In genomic region chr1:66333463-66334232, GRCh38 we compare ENCODE assay signal across 8 cellular contexts.
DNase-seq lines count a peak whose midpoint lies in the region; ATAC-seq and TF ChIP-seq lines count a peak whose summit lies in the region.

No MANE protein-coding gene starts in this region.

- no peak overlapping the region for H4K8ac ChIP-seq in mesendoderm (ENCODE audit: low read depth, low read length)

- no peaks in the 10 kb centered on the region for H3K79me2 ChIP-seq in mammary epithelial cell (ENCODE audit: insufficient read depth, low read length)
- peaks cover 23% of the 10 kb centered on the region for H3K79me2 ChIP-seq in mesendoderm (ENCODE audit: control insufficient read depth, insufficient read depth, low read length)

- peaks cover 38% of the 10 kb centered on the region for H3K4me1 Mint-ChIP-seq in MCF 10A (ENCODE audit: insufficient read depth, unreplicated experiment)

- no peaks in the 10 kb centered on the region for H3K36me3 ChIP-seq in mammary epithelial cell (ENCODE audit: insufficient read depth, low read length)
- H3K36me3 ChIP-seq in ascending aorta: no peaks in the 10 kb centered on the region
- no peaks in the 10 kb centered on the region for H3K36me3 ChIP-seq in mesendoderm (ENCODE audit: control insufficient read depth, insufficient read depth, low read length)
- H3K36me3 ChIP-seq in vagina: no peaks in the 10 kb centered on the region

- H3K4me3 Mint-ChIP-seq in MCF 10A (ENCODE audit: unreplicated experiment): peak overlapping the region; percentile 79

- H3K23ac ChIP-seq in mesendoderm (ENCODE audit: low read length): peak overlapping the region; percentile 81

- H4K20me1 ChIP-seq in mammary epithelial cell (ENCODE audit: insufficient read depth, low read length): no peaks in the 10 kb centered on the region

- DNase-seq in MCF 10A (ENCODE audit: unreplicated experiment) (no peak), mammary epithelial cell (no peak), ascending aorta (ENCODE audit: low spot score in 2 of 2) (no peak), mesendoderm (peak; percentile 58), vagina (ENCODE audit: extremely low spot score in 2 of 2) (no peak), NCI-H526 treated with DMSO at 0.1 percent for 48 hours (lab: John Stamatoyannopoulos, UW) (no peak), iPS-NIHi7 (ENCODE audit: extremely low spot score) (no peak)

- H3K4me1 ChIP-seq in mammary epithelial cell (ENCODE audit: insufficient read depth, low read length) (peaks cover 14% of the 10 kb centered on the region), ascending aorta (peaks cover 0 to 23% of the 10 kb centered on the region in 2 donors), mesendoderm (ENCODE audit: control insufficient read depth, low read depth, low read length) (peaks cover 14% of the 10 kb centered on the region), vagina (peaks cover 16% of the 10 kb centered on the region)

- H3K9me3 ChIP-seq in mammary epithelial cell (replicated peaks; ENCODE audit: insufficient read depth, low read length): no peaks in the 10 kb centered on the region
- no peaks in the 10 kb centered on the region for H3K9me3 ChIP-seq in ascending aorta
- no peaks in the 10 kb centered on the region for H3K9me3 ChIP-seq in vagina

- no peak for ATAC-seq in HG02678 (IDR thresholded peaks at IDR 0.05; ENCODE audit: unreplicated experiment)

- in situ Hi-C loops in mammary epithelial cell (cut with MboI; ENCODE audit: low sequenced_read_pairs in 2 of 2): no loop called here

- H3K27me3 Mint-ChIP-seq in MCF 10A (ENCODE audit: insufficient read depth, unreplicated experiment): no peaks in the 10 kb centered on the region

- peak overlapping the region; percentile 92 for H3K56ac ChIP-seq in mesendoderm (ENCODE audit: low read length)

- intact Hi-C loops in MCF 10A (cut with micrococcal nuclease) (loop anchor here (2.0 kb wide), 1 partner anchor 103 kb away; no protein-coding TSS in a partner anchor), mammary epithelial cell (cut with micrococcal nuclease) (no loop called here), ascending aorta (cut with DNase I) (loop anchor here (1.0 to 5.0 kb wide), 2 partner anchors 63 to 114 kb away; no protein-coding TSS in a partner anchor), vagina (cut with DNase I) (loop anchor here (2.0 kb wide), 1 partner anchor 63 kb away; no protein-coding TSS in a partner anchor)

- H3K4ac ChIP-seq in mesendoderm (ENCODE audit: low read depth, low read length): no peak overlapping the region

- 54% methylated on average over 4 of the region's 4 CpGs for WGBS in mammary epithelial cell (ENCODE audit: low coverage, missing lambda C conversion rate)
- no CpG with 5 or more reads among the region's 4 CpGs for WGBS in mesendoderm (ENCODE audit: extremely low coverage, insufficient coverage, low lambda C conversion rate)

- H3K18ac ChIP-seq in mesendoderm (ENCODE audit: low read length): peak overlapping the region; percentile 28

- H3K79me1 ChIP-seq in mesendoderm (ENCODE audit: low read length): peaks cover 5% of the 10 kb centered on the region

- no peak overlapping the region for H3K4me2 ChIP-seq in mammary epithelial cell (ENCODE audit: insufficient read depth, low read depth, low read length)
- H3K4me2 ChIP-seq in mesendoderm (ENCODE audit: low read length): peak overlapping the region; percentile 59

- no peak for TF ChIP-seq CTCF in MCF 10A (IDR thresholded peaks at IDR 0.05; ENCODE audit: unreplicated experiment)
- no peak for TF ChIP-seq CTCF in mammary epithelial cell (conservative IDR thresholded peaks at IDR 0.05 in 1 of 2, IDR thresholded peaks at IDR 0.05 in 1 of 2; ENCODE audit: extremely low read depth in 1 of 2, insufficient read depth in 1 of 2, low read depth in 1 of 2, low read length in 2 of 2)
- TF ChIP-seq CTCF in ascending aorta (IDR thresholded peaks at IDR 0.05): no peak
- TF ChIP-seq CTCF in vagina (IDR thresholded peaks at IDR 0.05): no peak

- no peak overlapping the region for H2BK120ac ChIP-seq in mesendoderm (ENCODE audit: low read depth, low read length)

- no peaks in the 10 kb centered on the region for H3K9me3 Mint-ChIP-seq in MCF 10A (ENCODE audit: unreplicated experiment)

- TF ChIP-seq POLR2A in vagina (IDR thresholded peaks at IDR 0.05): no peak

- H2AK5ac ChIP-seq in mesendoderm (ENCODE audit: low read length): peak overlapping the region; percentile 96

- H2BK5ac ChIP-seq in mesendoderm (ENCODE audit: low read length): peak overlapping the region; percentile 92

- peaks cover 6% of the 10 kb centered on the region for H3K36me3 Mint-ChIP-seq in MCF 10A (ENCODE audit: insufficient read depth, unreplicated experiment)

- dilution Hi-C loops in mammary epithelial cell (cut with HindIII; ENCODE audit: low sequenced_read_pairs): no loop called here

- H4K5ac ChIP-seq in mesendoderm (ENCODE audit: low read length): peak overlapping the region; percentile 40

- no peak overlapping the region for H3K4me3 ChIP-seq in mammary epithelial cell (replicated peaks in 1 of 3; ENCODE audit: insufficient read depth in 1 of 3, low read depth in 2 of 3, low read length in 3 of 3)
- H3K4me3 ChIP-seq in ascending aorta: peak overlapping the region; percentile 50 to 65
- H3K4me3 ChIP-seq in mesendoderm (ENCODE audit: low read length): peak overlapping the region; percentile 48
- peak overlapping the region; percentile 52 to 55 for H3K4me3 ChIP-seq in vagina

- no TSS peak for BruUV-seq in MCF 10A (replicated peaks; lab: Mats Ljungman, UMichigan)
- no TSS peak for BruUV-seq in mammary epithelial cell (replicated peaks; lab: Mats Ljungman, UMichigan)

- no peak overlapping the region for H2AFZ ChIP-seq in mammary epithelial cell (ENCODE audit: low read depth, low read length)

- POLR2A ChIA-PET in MCF 10A (lab: Yijun Ruan, JAX): interaction anchor here (0.7 to 7.6 kb wide), 16 partner anchors 8 to 1266 kb away, joined by 3 to 177 read pairs (median 22); partner anchors contain the start of genes DNAI4 and MIER1

- peak overlapping the region; percentile 87 for H3K27ac Mint-ChIP-seq in MCF 10A (ENCODE audit: low read depth, unreplicated experiment)

- peaks cover 2% of the 10 kb centered on the region for H3K27me3 ChIP-seq in mammary epithelial cell (ENCODE audit: insufficient read depth, low read length)
- no peaks in the 10 kb centered on the region for H3K27me3 ChIP-seq in ascending aorta
- H3K27me3 ChIP-seq in mesendoderm (ENCODE audit: insufficient read depth, low read length, poor library complexity): no peaks in the 10 kb centered on the region
- no peaks in the 10 kb centered on the region for H3K27me3 ChIP-seq in vagina

- H3K27ac ChIP-seq in mammary epithelial cell (ENCODE audit: insufficient read depth, low read depth, low read length) (no peak overlapping the region), ascending aorta (peak overlapping the region in 1 of 2 donors; percentile 54), mesendoderm (ENCODE audit: low read depth, low read length) (no peak overlapping the region), vagina (peak overlapping the region; percentile 74)

- H2BK15ac ChIP-seq in mesendoderm (replicated peaks; ENCODE audit: low read depth): no peak overlapping the region

- CTCF ChIA-PET in MCF 10A (lab: Yijun Ruan, JAX) (interaction anchor here (0.6 to 3.8 kb wide), 11 partner anchors 20 to 112 kb away, joined by 3 to 27 read pairs (median 6); no protein-coding TSS in a partner anchor), mammary epithelial cell (lab: Charles Lee; ENCODE audit: low non-redundant PET) (no interaction called here)

- H3K9ac ChIP-seq in mammary epithelial cell (ENCODE audit: insufficient read depth, low read length) (no peak overlapping the region), mesendoderm (ENCODE audit: low read length) (peak overlapping the region; percentile 81)

Comparison
In these comparisons a context has a peak if more than half of its experiments do, and no peak if none do; other contexts are left out.
1. H3K4me3 ChIP-seq: peak in ascending aorta (2 of 2), mesendoderm (single experiment) and vagina (2 of 2); none in mammary epithelial cell (0 of 3).